ENCODE assay signal across 8 cellular contexts in the genomic region with DNA sequence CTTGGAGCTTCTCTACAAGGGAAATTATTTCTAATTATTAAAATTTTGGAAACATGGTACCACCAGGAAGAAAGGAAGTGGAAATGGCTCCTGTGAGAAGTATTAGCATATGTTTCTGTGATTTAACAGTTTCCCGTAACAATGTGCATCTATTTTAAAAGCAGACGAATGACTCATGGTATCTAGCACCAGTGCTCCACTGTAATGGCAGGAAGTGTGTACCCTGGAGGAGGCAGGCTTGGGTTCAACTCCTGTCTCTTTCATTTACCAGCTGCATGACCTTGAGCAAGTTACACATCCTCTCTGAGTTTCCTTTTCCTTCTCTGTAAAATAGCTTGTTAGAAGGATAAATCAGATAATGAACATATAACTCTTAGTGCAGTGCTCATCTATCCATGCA. TPM values are rescaled to one million over a fixed set of nuclear protein-coding genes. Genes with fewer than 3 reads are reported as not detected.
DNase-seq lines count a peak whose midpoint lies in the region; ATAC-seq and TF ChIP-seq lines count a peak whose summit lies in the region.

No MANE protein-coding gene starts in this region.

- POLR2A ChIA-PET in activated CD4-positive, alpha-beta memory T cell treated with anti-CD3 and anti-CD28 coated beads, Interleukin-2, amount 10 ng/mL, durations not matched to agents 7 days and 5 days (lab: Charles Lee), result interaction anchor here (1.2 to 1.8 kb wide), 2 partner anchors 9 to 358 kb away, joined by 3 to 7 read pairs; partner anchors contain the start of gene ZBTB43

- no peak overlapping the region for H3K4me3 Mint-ChIP-seq in activated CD4-positive, alpha-beta memory T cell treated with anti-CD3 and anti-CD28 coated beads, Interleukin-2, amount 10 ng/mL, durations not matched to agents 7 days and 5 days

- no peaks in the 10 kb centered on the region for H3K36me3 Mint-ChIP-seq in activated CD4-positive, alpha-beta memory T cell treated with anti-CD3 and anti-CD28 coated beads, Interleukin-2, amount 10 ng/mL, durations not matched to agents 7 days and 5 days (ENCODE audit: low read depth)

- peaks cover 0 to 16% of the 10 kb centered on the region in 2 donors for H3K36me3 ChIP-seq in gastroesophageal sphincter

- TF ChIP-seq CTCF in gastroesophageal sphincter (IDR thresholded peaks at IDR 0.05), result no peak
- TF ChIP-seq CTCF in coronary artery (IDR thresholded peaks at IDR 0.05), result no peak

- H3K27ac ChIP-seq in gastroesophageal sphincter (no peak overlapping the region), coronary artery (no peak overlapping the region)

- ATAC-seq in gastroesophageal sphincter, result no peak

- H3K9me3 Mint-ChIP-seq in activated CD4-positive, alpha-beta memory T cell treated with anti-CD3 and anti-CD28 coated beads, Interleukin-2, amount 10 ng/mL, durations not matched to agents 7 days and 5 days, result no peaks in the 10 kb centered on the region

- H3K27ac Mint-ChIP-seq in activated CD4-positive, alpha-beta memory T cell treated with anti-CD3 and anti-CD28 coated beads, Interleukin-2, amount 10 ng/mL, durations not matched to agents 7 days and 5 days, result peak overlapping the region; percentile 66

- TF ChIP-seq POLR2A in gastroesophageal sphincter (IDR thresholded peaks at IDR 0.05), result no peak

- CTCF ChIA-PET in activated CD4-positive, alpha-beta memory T cell treated with anti-CD3 and anti-CD28 coated beads, Interleukin-2, amount 10 ng/mL, durations not matched to agents 7 days and 5 days (lab: Charles Lee), result interaction anchor here (0.7 to 1.4 kb wide), 4 partner anchors 9 to 216 kb away, joined by 3 to 5 read pairs (median 3); no protein-coding TSS in a partner anchor

- no peak for TF ChIP-seq EP300 in gastroesophageal sphincter (IDR thresholded peaks at IDR 0.05)

- H3K4me1 ChIP-seq in gastroesophageal sphincter, result peaks cover 0 to 30% (median 0%) of the 10 kb centered on the region in 3 donors

- H3K4me1 Mint-ChIP-seq in activated CD4-positive, alpha-beta memory T cell treated with anti-CD3 and anti-CD28 coated beads, Interleukin-2, amount 10 ng/mL, durations not matched to agents 7 days and 5 days, result peaks cover 49% of the 10 kb centered on the region

- peak; percentile 75 for DNase-seq in COLO829 (ENCODE audit: low spot score)
- DNase-seq in Jurkat, Clone E6-1 (ENCODE audit: low read depth, low spot score), result peak; percentile 95
- peak; percentile 51 for DNase-seq in activated CD4-positive, alpha-beta memory T cell treated with anti-CD3 and anti-CD28 coated beads, Interleukin-2, amount 10 ng/mL, durations not matched to agents 7 days and 5 days
- DNase-seq in iris pigment epithelial cell (ENCODE audit: low read depth), result peak; percentile 80
- DNase-seq in coronary artery (ENCODE audit: low spot score), result no peak
- no peak for DNase-seq in NCI-H128 (lab: John Stamatoyannopoulos, UW; ENCODE audit: unreplicated experiment)
- DNase-seq in central memory CD4-positive, alpha-beta T cell, result no peak

- H3K27me3 Mint-ChIP-seq in activated CD4-positive, alpha-beta memory T cell treated with anti-CD3 and anti-CD28 coated beads, Interleukin-2, amount 10 ng/mL, durations not matched to agents 7 days and 5 days, result peaks cover under 1% of the 10 kb centered on the region

- H3K9me3 ChIP-seq in gastroesophageal sphincter, result no peaks in the 10 kb centered on the region

- no peaks in the 10 kb centered on the region for H3K27me3 ChIP-seq in gastroesophageal sphincter

- 32 to 42% methylated on average over 2 of the region's 2 CpGs for WGBS in gastroesophageal sphincter (ENCODE audit: low coverage in 1 of 2), 2 donors

- H3K4me3 ChIP-seq in Jurkat, Clone E6-1 (ENCODE audit: low read length), result peak overlapping the region; percentile 21; the same call in 1 of the 2 replicates
- no peak overlapping the region for H3K4me3 ChIP-seq in gastroesophageal sphincter
- no peak overlapping the region for H3K4me3 ChIP-seq in coronary artery

RNA-seq across cellular contexts. Expression of gene ANGPTL2, which starts 41.0 kb away (rescaled TPM):
- polyA plus RNA-seq in Jurkat, Clone E6-1 (2012; ENCODE audit: insufficient read depth, insufficient read length), result 1.1 TPM
- total RNA-seq in activated CD4-positive, alpha-beta memory T cell treated with anti-CD3 and anti-CD28 coated beads, Interleukin-2, amount 10 ng/mL, durations not matched to agents 7 days and 5 days, result under 1 TPM in 1 of 2 experiments, not detected in 1; 0.08 TPM
- total RNA-seq in gastroesophageal sphincter, result 10 to 100 TPM; 36.5 to 52.5 (median 50.8) TPM

Comparison
In these comparisons a context has a peak if more than half of its experiments do, and no peak if none do; other contexts are left out.
1. DNase-seq: peak in COLO829 (single experiment), Jurkat, Clone E6-1 (single experiment), activated CD4-positive, alpha-beta memory T cell treated with anti-CD3 and anti-CD28 coated beads, Interleukin-2, amount 10 ng/mL, durations not matched to agents 7 days and 5 days (single experiment) and iris pigment epithelial cell (single experiment); none in coronary artery (single experiment), NCI-H128 (single experiment) and central memory CD4-positive, alpha-beta T cell (single experiment).
2. RNA of gene ANGPTL2, which starts 41.0 kb away (total RNA-seq): 36.5 to 52.5 TPM in gastroesophageal sphincter; 0.08 TPM in activated CD4-positive, alpha-beta memory T cell treated with anti-CD3 and anti-CD28 coated beads, Interleukin-2, amount 10 ng/mL, durations not matched to agents 7 days and 5 days; every median in the first group is over 10 times any median in the second.